ENCODE assay signal across 1 cellular context in genomic region chr1:27363766-27364695, GRCh38.
TF ChIP-seq lines count a peak whose summit lies in the region.

No MANE protein-coding gene starts in this region.

TF ChIP-seq in HEK293, 187 proteins besides CTCF, POLR2A, EP300 and RAD21 (continued from another document):
- TF ChIP-seq ZBTB7A (tag by site-specific recombination; IDR thresholded peaks at IDR 0.05; ENCODE audit: low read depth) (no peak), BCL11B (tag by site-specific recombination; IDR thresholded peaks at IDR 0.05; ENCODE audit: low read depth) (peak; percentile 100), ZNF585B (tag by site-specific recombination; IDR thresholded peaks at IDR 0.05) (no peak), ELK4 (IDR thresholded peaks at IDR 0.05; ENCODE audit: borderline replicate concordance, low read depth, low read length) (no peak), ZNF354C (tag by site-specific recombination; IDR thresholded peaks at IDR 0.05; ENCODE audit: borderline replicate concordance, low read depth) (no peak)
